ENCODE assay signal across 14 cellular contexts in genomic region chr15:68315495-68316007, GRCh38. TPM values are rescaled to one million over a fixed set of nuclear protein-coding genes. Genes with fewer than 3 reads are reported as not detected.
DNase-seq lines count a peak whose midpoint lies in the region; TF ChIP-seq lines count a peak whose summit lies in the region.
"Had no signal": no experiment of that assay in that cellular context is flagged by ENCODE, and none has a peak within 500 bp of the region (broad histone marks: within the 10 kb centered on the region; RNA-seq: fewer than 3 reads in every experiment).

No MANE protein-coding gene starts in this region.

- no peak for TF ChIP-seq CTCF in foreskin fibroblast (IDR thresholded peaks at IDR 0.05; ENCODE audit: low read depth, low read length)

- H3K14ac ChIP-seq in neuronal stem cell (ENCODE audit: low read length) = no peak overlapping the region

- no CpG with 5 or more reads among the region's 11 CpGs for WGBS in neuronal stem cell (ENCODE audit: extremely low coverage in 2 of 2, insufficient read length in 2 of 2, insufficient replicate concordance in 1 of 2), 2 donors

- no peaks in the 10 kb centered on the region for H3K36me3 ChIP-seq in neuronal stem cell (replicated peaks in 1 of 2; ENCODE audit: control insufficient read depth in 2 of 2, insufficient read depth in 2 of 2, low read length in 2 of 2)

- H2BK12ac ChIP-seq in neuronal stem cell (ENCODE audit: low read length) = peak overlapping the region; percentile 26

- H3K4me3 ChIP-seq in neuronal stem cell (ENCODE audit: low read length in 2 of 2) (no peak overlapping the region), foreskin fibroblast (ENCODE audit: low read depth in 1 of 2, low read length in 2 of 2) (no peak overlapping the region)

- H2BK120ac ChIP-seq in neuronal stem cell (ENCODE audit: low read depth, low read length) = peak overlapping the region; percentile 5

- H3K79me1 ChIP-seq in neuronal stem cell (ENCODE audit: low read depth, low read length) = no peaks in the 10 kb centered on the region

- peak overlapping the region; percentile 36 for H3K4me2 ChIP-seq in neuronal stem cell (ENCODE audit: insufficient read depth, low read length, poor library complexity, severe bottlenecking)

- H2BK5ac ChIP-seq in neuronal stem cell (ENCODE audit: low read length) = peak overlapping the region; percentile 56

- peak overlapping the region; percentile 38 for H2AK5ac ChIP-seq in neuronal stem cell (ENCODE audit: low read depth, low read length)

- peak overlapping the region; percentile 85 for H4K91ac ChIP-seq in neuronal stem cell (ENCODE audit: low read depth, low read length, poor library complexity)

- H3K9ac ChIP-seq in neuronal stem cell (ENCODE audit: low read depth, low read length, poor library complexity) = no peak overlapping the region

- H2BK15ac ChIP-seq in neuronal stem cell (ENCODE audit: low read length) = peak overlapping the region; percentile 29

- H3K4ac ChIP-seq in neuronal stem cell (ENCODE audit: low read length) = no peak overlapping the region

- peak overlapping the region; percentile 95 for H3K18ac ChIP-seq in neuronal stem cell (ENCODE audit: low read length)

- peaks cover 13 to 15% of the 10 kb centered on the region in 2 donors for H3K4me1 ChIP-seq in neuronal stem cell (ENCODE audit: control insufficient read depth in 2 of 2, insufficient read depth in 1 of 2, low read depth in 1 of 2, low read length in 2 of 2)

- H3K9me3 ChIP-seq in neuronal stem cell (replicated peaks in 1 of 2; ENCODE audit: control insufficient read depth in 2 of 2, insufficient read depth in 1 of 2, low read depth in 1 of 2, low read length in 2 of 2) = no peaks in the 10 kb centered on the region

- H2AFZ ChIP-seq in neuronal stem cell (ENCODE audit: low read length) = peak overlapping the region; percentile 73

- no peak overlapping the region for H4K8ac ChIP-seq in neuronal stem cell (ENCODE audit: low read depth, low read length)

- H3K23ac ChIP-seq in neuronal stem cell (ENCODE audit: low read depth, low read length, poor library complexity) = no peak overlapping the region

- H3K27me3 ChIP-seq in neuronal stem cell (ENCODE audit: control insufficient read depth in 3 of 3, insufficient read depth in 3 of 3, low read depth in 1 of 3, low read length in 3 of 3) = peaks cover 0 to 45% (median 0%) of the 10 kb centered on the region in 3 experiments

- DNase-seq in NCI-H1417 (lab: John Stamatoyannopoulos, UW) = peak in 2 of 3 experiments; percentile 14 to 41
- no peak for DNase-seq in NCI-H1417 treated with DMSO at 0.1 percent for 48 hours (lab: John Stamatoyannopoulos, UW)
- peak; percentile 33 for DNase-seq in NCI-H146 (lab: John Stamatoyannopoulos, UW)
- DNase-seq in dermis blood vessel endothelial cell = peak; percentile 74
- DNase-seq in neuronal stem cell (ENCODE audit: low spot score) = no peak
- no peak for DNase-seq in foreskin fibroblast
- DNase-seq in activated CD4-positive, alpha-beta T cell treated with anti-CD3 and anti-CD28 coated beads, Interleukin-2, amount 50 U/mL, for 1 hour = no peak
- DNase-seq in NCI-H2029 (lab: John Stamatoyannopoulos, UW) = no peak
- DNase-seq: 8988T; activated CD4-positive, alpha-beta T cell treated with anti-CD3 and anti-CD28 coated beads, Interleukin-2, amount 10 ng/mL, durations not matched to agents 24 days and 14 days; activated naive CD4-positive, alpha-beta T cell treated with Interleukin-2 at 50 U/mL for 16 hours; naive B cell; NCI-H2107; trophoblast cell had no signal

- no peak overlapping the region for H3K27ac ChIP-seq in neuronal stem cell (replicated peaks; ENCODE audit: low read length)

RNA-seq across cellular contexts. Expression of gene FEM1B, which starts 38.0 kb away (rescaled TPM):
- total RNA-seq in dermis blood vessel endothelial cell = 47.0 and 48.9 TPM in 2 replicates
- polyA plus RNA-seq in neuronal stem cell (2013, experiment 1 of 2) = 27.6 TPM
- 28.3 TPM for polyA plus RNA-seq in neuronal stem cell (2013, experiment 2 of 2)

Comparison
In these comparisons a context has a peak if more than half of its experiments do, and no peak if none do; other contexts are left out.
1. DNase-seq: peak in NCI-H1417 (2 of 3), NCI-H146 (single experiment) and dermis blood vessel endothelial cell (single experiment); none in NCI-H1417 treated with DMSO at 0.1 percent for 48 hours (single experiment), neuronal stem cell (single experiment), foreskin fibroblast (0 of 2), activated CD4-positive, alpha-beta T cell treated with anti-CD3 and anti-CD28 coated beads, Interleukin-2, amount 50 U/mL, for 1 hour (single experiment) and NCI-H2029 (single experiment).